ENCODE assay signal across 8 cellular contexts in genomic region chr9:129835860-129836223, GRCh38. TPM values are rescaled to one million over a fixed set of nuclear protein-coding genes. Genes with fewer than 3 reads are reported as not detected.
DNase-seq lines count a peak whose midpoint lies in the region; ATAC-seq and TF ChIP-seq lines count a peak whose summit lies in the region.

No MANE protein-coding gene starts in this region.

- H3K9me3 ChIP-seq in iPS-15b (ENCODE audit: control insufficient read depth, insufficient read depth, low read length) = no peaks in the 10 kb centered on the region

- POLR2A ChIA-PET in activated CD8-positive, alpha-beta T cell treated with anti-CD3 and anti-CD28 coated beads for 36 hours (lab: Charles Lee) = interaction anchor here (0.6 to 4.4 kb wide), 15 partner anchors 9 to 203 kb away, joined by 3 to 44 read pairs (median 4); no protein-coding TSS in a partner anchor

- H3K4me1 Mint-ChIP-seq in activated naive CD4-positive, alpha-beta T cell treated with anti-CD3 and anti-CD28 coated beads, Interleukin-2, amount 50 U/mL, for 24 hours = peaks cover 68% of the 10 kb centered on the region
- H3K4me1 Mint-ChIP-seq in activated CD8-positive, alpha-beta T cell treated with anti-CD3 and anti-CD28 coated beads for 36 hours (ENCODE audit: low read depth) = peaks cover 56% of the 10 kb centered on the region
- peaks cover 62% of the 10 kb centered on the region for H3K4me1 Mint-ChIP-seq in stimulated activated naive CD8-positive, alpha-beta T cell treated with anti-CD3 and anti-CD28 coated beads, Interleukin-15, amount 100 ng/mL, for 72 hours

- H3K27me3 ChIP-seq in iPS-15b (ENCODE audit: control insufficient read depth, insufficient read depth, low read length) = no peaks in the 10 kb centered on the region

- H3K36me3 Mint-ChIP-seq in activated naive CD4-positive, alpha-beta T cell treated with anti-CD3 and anti-CD28 coated beads, Interleukin-2, amount 50 U/mL, for 24 hours = peaks cover 6% of the 10 kb centered on the region
- peaks cover 38% of the 10 kb centered on the region for H3K36me3 Mint-ChIP-seq in activated CD8-positive, alpha-beta T cell treated with anti-CD3 and anti-CD28 coated beads for 36 hours (ENCODE audit: low read depth)

- H3K27me3 Mint-ChIP-seq in activated naive CD4-positive, alpha-beta T cell treated with anti-CD3 and anti-CD28 coated beads, Interleukin-2, amount 50 U/mL, for 24 hours = no peaks in the 10 kb centered on the region
- H3K27me3 Mint-ChIP-seq in activated CD8-positive, alpha-beta T cell treated with anti-CD3 and anti-CD28 coated beads for 36 hours = no peaks in the 10 kb centered on the region
- no peaks in the 10 kb centered on the region for H3K27me3 Mint-ChIP-seq in stimulated activated naive CD8-positive, alpha-beta T cell treated with anti-CD3 and anti-CD28 coated beads, Interleukin-15, amount 100 ng/mL, for 72 hours

- intact Hi-C loops in activated CD8-positive, alpha-beta T cell treated with anti-CD3 and anti-CD28 coated beads for 36 hours (cut with micrococcal nuclease) = no loop called here

- CTCF ChIA-PET in activated CD8-positive, alpha-beta T cell treated with anti-CD3 and anti-CD28 coated beads for 36 hours (lab: Charles Lee) = interaction anchor here (1.0 kb wide), 1 partner anchor 25 kb away, joined by 3 read pairs; no protein-coding TSS in a partner anchor

- DNase-seq in activated naive CD4-positive, alpha-beta T cell treated with anti-CD3 and anti-CD28 coated beads, Interleukin-2, amount 50 U/mL, for 16 hours = no peak
- DNase-seq in activated CD8-positive, alpha-beta T cell treated with anti-CD3 and anti-CD28 coated beads for 36 hours = peak; percentile 41
- DNase-seq in stimulated activated naive CD8-positive, alpha-beta T cell treated with anti-CD3 and anti-CD28 coated beads, Interleukin-15, amount 100 ng/mL, for 72 hours = no peak
- DNase-seq in cerebellar cortex (ENCODE audit: low spot score) = no peak
- no peak for DNase-seq in occipital lobe (lab: John Stamatoyannopoulos, UW)

- no peak for TF ChIP-seq CTCF in activated CD8-positive, alpha-beta T cell treated with anti-CD3 and anti-CD28 coated beads for 36 hours (IDR thresholded peaks at IDR 0.05)

- peak overlapping the region; percentile 77 for H3K4me3 ChIP-seq in iPS-15b (ENCODE audit: low read depth, low read length)

- no peaks in the 10 kb centered on the region for H3K9me3 Mint-ChIP-seq in activated naive CD4-positive, alpha-beta T cell treated with anti-CD3 and anti-CD28 coated beads, Interleukin-2, amount 50 U/mL, for 24 hours
- no peaks in the 10 kb centered on the region for H3K9me3 Mint-ChIP-seq in activated CD8-positive, alpha-beta T cell treated with anti-CD3 and anti-CD28 coated beads for 36 hours
- H3K9me3 Mint-ChIP-seq in stimulated activated naive CD8-positive, alpha-beta T cell treated with anti-CD3 and anti-CD28 coated beads, Interleukin-15, amount 100 ng/mL, for 72 hours = no peaks in the 10 kb centered on the region

- H3K9ac ChIP-seq in iPS-15b (ENCODE audit: low read depth, low read length) = peak overlapping the region; percentile 47

- H3K27ac Mint-ChIP-seq in activated naive CD4-positive, alpha-beta T cell treated with anti-CD3 and anti-CD28 coated beads, Interleukin-2, amount 50 U/mL, for 24 hours = peak overlapping the region; percentile 56
- peak overlapping the region; percentile 95 for H3K27ac Mint-ChIP-seq in activated CD8-positive, alpha-beta T cell treated with anti-CD3 and anti-CD28 coated beads for 36 hours
- peak overlapping the region; percentile 88 to 97 for H3K27ac Mint-ChIP-seq in stimulated activated naive CD8-positive, alpha-beta T cell treated with anti-CD3 and anti-CD28 coated beads, Interleukin-15, amount 100 ng/mL, for 72 hours

- H3K36me3 ChIP-seq in iPS-15b (ENCODE audit: control insufficient read depth, insufficient read depth, low read length) = peaks cover 2% of the 10 kb centered on the region

- H3K4me3 Mint-ChIP-seq in activated naive CD4-positive, alpha-beta T cell treated with anti-CD3 and anti-CD28 coated beads, Interleukin-2, amount 50 U/mL, for 24 hours = peak overlapping the region; percentile 95
- H3K4me3 Mint-ChIP-seq in activated CD8-positive, alpha-beta T cell treated with anti-CD3 and anti-CD28 coated beads for 36 hours = peak overlapping the region; percentile 85
- peak overlapping the region; percentile 93 to 96 for H3K4me3 Mint-ChIP-seq in stimulated activated naive CD8-positive, alpha-beta T cell treated with anti-CD3 and anti-CD28 coated beads, Interleukin-15, amount 100 ng/mL, for 72 hours

- ATAC-seq in activated CD8-positive, alpha-beta T cell treated with anti-CD3 and anti-CD28 coated beads for 36 hours = no peak
- ATAC-seq in stimulated activated naive CD8-positive, alpha-beta T cell treated with anti-CD3 and anti-CD28 coated beads, Interleukin-15, amount 100 ng/mL, for 72 hours = peak; percentile 10
- ATAC-seq in GM21367 (IDR thresholded peaks at IDR 0.05; ENCODE audit: unreplicated experiment) = no peak

- peaks cover 15% of the 10 kb centered on the region for H3K4me1 ChIP-seq in iPS-15b (ENCODE audit: control insufficient read depth, insufficient read depth, low read length)

RNA-seq across cellular contexts. Expression of gene USP20, which starts 0.6 kb away (rescaled TPM):
- total RNA-seq in activated CD8-positive, alpha-beta T cell treated with anti-CD3 and anti-CD28 coated beads for 36 hours = 10 to 100 TPM; 55.3 to 55.9 TPM
- total RNA-seq in occipital lobe = 9.8 TPM

RNA-seq across cellular contexts. Expression of gene C9orf78, which starts 0.8 kb away (rescaled TPM):
- 10 to 100 TPM; 44.5 to 51.7 TPM for total RNA-seq in activated CD8-positive, alpha-beta T cell treated with anti-CD3 and anti-CD28 coated beads for 36 hours
- 40.2 TPM for total RNA-seq in occipital lobe

RNA-seq across cellular contexts. Expression of gene TOR1A, which starts 11.9 kb away (rescaled TPM):
- total RNA-seq in activated CD8-positive, alpha-beta T cell treated with anti-CD3 and anti-CD28 coated beads for 36 hours = 10 to 100 TPM; 31.9 to 32.4 TPM
- 21.8 TPM for total RNA-seq in occipital lobe

RNA-seq across cellular contexts. Expression of gene TOR1B, which starts 32.9 kb away (rescaled TPM):
- total RNA-seq in activated CD8-positive, alpha-beta T cell treated with anti-CD3 and anti-CD28 coated beads for 36 hours = 10 to 100 TPM; 18.5 to 19.8 TPM
- 39.5 TPM for total RNA-seq in occipital lobe
